27 cellular contexts compared by ENCODE assay signal in the genomic region with DNA sequence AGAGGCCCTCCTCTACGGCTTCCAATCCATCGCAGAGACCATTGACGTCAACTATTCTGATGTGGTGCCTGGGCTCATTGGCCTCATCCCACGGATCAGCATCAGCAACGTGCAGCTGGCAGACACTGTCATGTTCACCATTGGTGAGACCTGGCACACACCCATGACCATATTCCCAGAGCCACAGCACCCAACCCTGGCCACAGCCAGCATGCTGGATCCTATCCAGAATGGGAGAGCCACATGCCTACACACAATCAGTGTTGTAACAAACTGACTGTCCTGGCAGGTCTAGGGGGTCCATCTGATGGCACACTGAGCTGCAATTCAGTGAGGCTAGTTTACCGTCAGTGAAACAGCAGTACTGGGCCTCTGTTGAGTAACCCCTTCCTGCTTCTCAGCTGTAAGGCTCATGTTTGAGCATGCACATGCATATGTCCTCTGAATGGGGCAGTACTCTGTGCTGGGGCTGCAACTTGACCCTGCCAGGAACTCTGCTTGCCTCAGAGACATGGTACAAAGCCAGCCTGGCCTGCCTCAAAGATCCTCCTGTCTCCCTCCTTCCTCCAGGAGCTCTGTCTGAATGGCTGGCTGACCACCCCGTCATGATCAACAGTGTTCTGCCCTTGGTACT. TPM values are rescaled to one million over a fixed set of nuclear protein-coding genes. Genes with fewer than 3 reads are reported as not detected.
"Had no signal": no experiment of that assay in that cellular context is flagged by ENCODE, and none has a peak within 500 bp of the region (broad histone marks: within the 10 kb centered on the region; RNA-seq: fewer than 3 reads in every experiment).

No MANE protein-coding gene starts in this region.

- H3K9me3 ChIP-seq: sigmoid colon, thoracic aorta had no signal

- H3K4me2 ChIP-seq: smooth muscle cell had no signal

- H3K4me1 ChIP-seq: sigmoid colon had no signal

- H3K27ac ChIP-seq: coronary artery, sigmoid colon, thoracic aorta, WERI-Rb-1 had no signal

- ATAC-seq: activated CD8-positive, alpha-beta memory T cell treated with anti-CD3 and anti-CD28 coated beads, Interleukin-2, amount 10 ng/mL, durations not matched to agents 7 days and 5 days; activated CD8-positive, alpha-beta T cell treated with anti-CD3 and anti-CD28 coated beads for 36 hours; left cardiac atrium; stimulated activated naive B cell treated with anti-CD40 and anti-IgM and Interleukin-4, amounts not matched to agents 10 μg/mL and 1 μg/mL and 100 μg/mL, for 72 hours had no signal

- H3K27me3 ChIP-seq: sigmoid colon had no signal

- H3K4me3 ChIP-seq: coronary artery, sigmoid colon, smooth muscle cell, thoracic aorta had no signal

- H3K4me1 Mint-ChIP-seq: activated naive CD4-positive, alpha-beta T cell treated with anti-CD3 and anti-CD28 coated beads, Interleukin-2, amount 50 U/mL, for 24 hours had no signal

- DNase-seq: activated CD4-positive, alpha-beta T cell treated with anti-CD3 and anti-CD28 coated beads, Interleukin-2, amount 10 ng/mL, durations not matched to agents 7 days and 5 days; activated CD4-positive, CD25-positive, alpha-beta regulatory T cell treated with anti-CD3 and anti-CD28 coated beads, Interleukin-2, amount 50 U/mL, for 72 hours; activated CD8-positive, alpha-beta memory T cell treated with anti-CD3 and anti-CD28 coated beads, Interleukin-2, amount 10 ng/mL, durations not matched to agents 7 days and 5 days; activated CD8-positive, alpha-beta T cell treated with anti-CD3 and anti-CD28 coated beads for 36 hours; activated gamma-delta T cell treated with Interleukin-2 at 50 U/mL for 16 hours; activated T-cell treated with anti-CD3 and anti-CD28 coated beads for 4 hours; aorta; endodermal cell; foreskin fibroblast; hippocampal formation; left cardiac atrium; retina; sigmoid colon; stimulated activated CD4-positive, alpha-beta T cell treated with anti-CD3 and anti-CD28 coated beads, Interleukin-15, amount 100 ng/mL, for 24 hours; stimulated activated naive B cell treated with anti-CD40 and anti-IgM and Interleukin-4, amounts not matched to agents 10 μg/mL and 1 μg/mL and 100 μg/mL, for 72 hours; T-helper 1 cell; WERI-Rb-1 had no signal

- H3K4me3 Mint-ChIP-seq: activated CD4-positive, alpha-beta T cell treated with anti-CD3 and anti-CD28 coated beads, Interleukin-2, amount 10 ng/mL, durations not matched to agents 7 days and 5 days; activated CD8-positive, alpha-beta memory T cell treated with anti-CD3 and anti-CD28 coated beads, Interleukin-2, amount 10 ng/mL, durations not matched to agents 7 days and 5 days; activated CD8-positive, alpha-beta T cell treated with anti-CD3 and anti-CD28 coated beads for 36 hours; activated naive CD4-positive, alpha-beta T cell treated with anti-CD3 and anti-CD28 coated beads, Interleukin-2, amount 50 U/mL, for 24 hours; brain; central memory CD8-positive, alpha-beta T cell; endodermal cell; memory B cell; nephron; stimulated activated naive B cell treated with anti-CD40 and anti-IgM and Interleukin-4, amounts not matched to agents 10 μg/mL and 1 μg/mL and 100 μg/mL, for 72 hours; type B pancreatic cell had no signal

- H3K27me3 Mint-ChIP-seq: activated CD4-positive, alpha-beta T cell treated with anti-CD3 and anti-CD28 coated beads, Interleukin-2, amount 10 ng/mL, durations not matched to agents 7 days and 5 days; activated CD8-positive, alpha-beta memory T cell treated with anti-CD3 and anti-CD28 coated beads, Interleukin-2, amount 10 ng/mL, durations not matched to agents 7 days and 5 days; activated CD8-positive, alpha-beta T cell treated with anti-CD3 and anti-CD28 coated beads for 36 hours; activated naive CD4-positive, alpha-beta T cell treated with anti-CD3 and anti-CD28 coated beads, Interleukin-2, amount 50 U/mL, for 24 hours; central memory CD8-positive, alpha-beta T cell; memory B cell; stimulated activated naive B cell treated with anti-CD40 and anti-IgM and Interleukin-4, amounts not matched to agents 10 μg/mL and 1 μg/mL and 100 μg/mL, for 72 hours; type B pancreatic cell had no signal

- H3K36me3 Mint-ChIP-seq: activated CD8-positive, alpha-beta memory T cell treated with anti-CD3 and anti-CD28 coated beads, Interleukin-2, amount 10 ng/mL, durations not matched to agents 7 days and 5 days had no signal

- H3K9me3 Mint-ChIP-seq: activated CD4-positive, alpha-beta T cell treated with anti-CD3 and anti-CD28 coated beads, Interleukin-2, amount 10 ng/mL, durations not matched to agents 7 days and 5 days; activated CD8-positive, alpha-beta T cell treated with anti-CD3 and anti-CD28 coated beads for 36 hours; activated naive CD4-positive, alpha-beta T cell treated with anti-CD3 and anti-CD28 coated beads, Interleukin-2, amount 50 U/mL, for 24 hours; brain; central memory CD8-positive, alpha-beta T cell; endodermal cell; memory B cell; nephron; stimulated activated naive B cell treated with anti-CD40 and anti-IgM and Interleukin-4, amounts not matched to agents 10 μg/mL and 1 μg/mL and 100 μg/mL, for 72 hours; type B pancreatic cell had no signal

- H3K27ac Mint-ChIP-seq: activated CD4-positive, alpha-beta T cell treated with anti-CD3 and anti-CD28 coated beads, Interleukin-2, amount 10 ng/mL, durations not matched to agents 7 days and 5 days; activated CD8-positive, alpha-beta memory T cell treated with anti-CD3 and anti-CD28 coated beads, Interleukin-2, amount 10 ng/mL, durations not matched to agents 7 days and 5 days; activated CD8-positive, alpha-beta T cell treated with anti-CD3 and anti-CD28 coated beads for 36 hours; activated naive CD4-positive, alpha-beta T cell treated with anti-CD3 and anti-CD28 coated beads, Interleukin-2, amount 50 U/mL, for 24 hours; endodermal cell; memory B cell; nephron; stimulated activated naive B cell treated with anti-CD40 and anti-IgM and Interleukin-4, amounts not matched to agents 10 μg/mL and 1 μg/mL and 100 μg/mL, for 72 hours; type B pancreatic cell had no signal

RNA-seq across cellular contexts. Expression of gene ARTN, which starts 23.9 kb away (rescaled TPM):
- total RNA-seq: activated CD8-positive, alpha-beta memory T cell treated with anti-CD3 and anti-CD28 coated beads, Interleukin-2, amount 10 ng/mL, durations not matched to agents 7 days and 5 days; mononuclear cell had no signal
